ENCODE assay signal across 6 cellular contexts in genomic region chr5:8581047-8581446, GRCh38.
"Had no signal": no experiment of that assay in that cellular context is flagged by ENCODE, and none has a peak within 500 bp of the region (broad histone marks: within the 10 kb centered on the region; RNA-seq: fewer than 3 reads in every experiment).

No MANE protein-coding gene starts in this region.

- H3K9me3 ChIP-seq: HAP-1 had no signal

- DNase-seq: GOT3, H7 had no signal

- ATAC-seq: HCT116, HepG2 had no signal

- H3K27me3 Mint-ChIP-seq: IgD-negative memory B cell had no signal

- FAIRE-seq: HepG2 had no signal

- H3K36me3 Mint-ChIP-seq: IgD-negative memory B cell had no signal

- H3K36me3 ChIP-seq: HAP-1 had no signal

- H3K4me1 ChIP-seq: HAP-1 had no signal

- H3K4me3 ChIP-seq: HAP-1 had no signal

- H3K4me3 Mint-ChIP-seq: IgD-negative memory B cell had no signal
